In genomic region chr1:8378981-8379470, GRCh38 we compare ENCODE assay signal across 12 cellular contexts.
DNase-seq lines count a peak whose midpoint lies in the region; ATAC-seq and TF ChIP-seq lines count a peak whose summit lies in the region.
"Had no signal": no experiment of that assay in that cellular context is flagged by ENCODE, and none has a peak within 500 bp of the region (broad histone marks: within the 10 kb centered on the region; RNA-seq: fewer than 3 reads in every experiment).

No MANE protein-coding gene starts in this region.

- H3K9me3 Mint-ChIP-seq in memory B cell = no peaks in the 10 kb centered on the region
- H3K9me3 Mint-ChIP-seq in stimulated activated effector memory CD8-positive, alpha-beta T cell treated with anti-CD3 and anti-CD28 coated beads, Interleukin-12 subunit alpha, Interleukin-12 subunit beta, amount 100 ng/mL, for 72 hours = no peaks in the 10 kb centered on the region

- no peaks in the 10 kb centered on the region; the same call in 1 of the 2 replicates for H3K36me3 ChIP-seq in HAP-1 (replicated peaks)

- peak overlapping the region; percentile 77 for H3K27ac Mint-ChIP-seq in memory B cell
- H3K27ac Mint-ChIP-seq in stimulated activated effector memory CD8-positive, alpha-beta T cell treated with anti-CD3 and anti-CD28 coated beads, Interleukin-12 subunit alpha, Interleukin-12 subunit beta, amount 100 ng/mL, for 72 hours = peak overlapping the region; percentile 77

- peaks cover 40% of the 10 kb centered on the region for H3K4me1 Mint-ChIP-seq in memory B cell
- H3K4me1 Mint-ChIP-seq in stimulated activated effector memory CD8-positive, alpha-beta T cell treated with anti-CD3 and anti-CD28 coated beads, Interleukin-12 subunit alpha, Interleukin-12 subunit beta, amount 100 ng/mL, for 72 hours = peaks cover 65% of the 10 kb centered on the region

- no peak overlapping the region for H3K4me3 Mint-ChIP-seq in memory B cell
- H3K4me3 Mint-ChIP-seq in stimulated activated effector memory CD8-positive, alpha-beta T cell treated with anti-CD3 and anti-CD28 coated beads, Interleukin-12 subunit alpha, Interleukin-12 subunit beta, amount 100 ng/mL, for 72 hours = no peak overlapping the region

- no peak for ATAC-seq in memory B cell (ENCODE audit: low read depth)
- ATAC-seq in stimulated activated effector memory CD8-positive, alpha-beta T cell treated with anti-CD3 and anti-CD28 coated beads, Interleukin-12 subunit alpha, Interleukin-12 subunit beta, amount 100 ng/mL, for 72 hours = no peak
- ATAC-seq in HG02884 (IDR thresholded peaks at IDR 0.05; ENCODE audit: unreplicated experiment) = no peak

- peaks cover 22% of the 10 kb centered on the region for H3K36me3 Mint-ChIP-seq in memory B cell
- peaks cover 13% of the 10 kb centered on the region for H3K36me3 Mint-ChIP-seq in stimulated activated effector memory CD8-positive, alpha-beta T cell treated with anti-CD3 and anti-CD28 coated beads, Interleukin-12 subunit alpha, Interleukin-12 subunit beta, amount 100 ng/mL, for 72 hours

- DNase-seq in HL-60 (ENCODE audit: low read depth in 1 of 2, low spot score in 1 of 2) (peak in 1 of 2 experiments; percentile 29), astrocyte of the cerebellum (ENCODE audit: low read depth) (peak; percentile 26), memory B cell (ENCODE audit: low spot score in 2 of 2) (no peak), NCI-H82 (lab: John Stamatoyannopoulos, UW) (no peak), HAP-1 (ENCODE audit: low spot score in 2 of 2) (no peak), NCI-H187 (lab: John Stamatoyannopoulos, UW) (no peak)
- DNase-seq in stimulated activated effector memory CD8-positive, alpha-beta T cell treated with anti-CD3 and anti-CD28 coated beads, Interleukin-12 subunit alpha, Interleukin-12 subunit beta, amount 100 ng/mL, for 72 hours (ENCODE audit: low spot score in 2 of 2) = no peak
- DNase-seq: activated CD4-positive, alpha-beta T cell treated with anti-CD3 and anti-CD28 coated beads, Interleukin-2, amount 50 U/mL, for 1 hour; DMS79 treated with DMSO at 0.1 percent for 48 hours; NCI-H1092; PC-9 had no signal

- in situ Hi-C loops in astrocyte of the cerebellum (cut with HindIII; ENCODE audit: low sequenced_read_pairs) (no loop called here), HAP-1 (cut with MboI; ENCODE audit: low sequenced_read_pairs) (no loop called here)

- H3K27me3 ChIP-seq in HL-60 (ENCODE audit: insufficient read depth, poor library complexity, severe bottlenecking) (no peaks in the 10 kb centered on the region), HAP-1 (ENCODE audit: low read depth) (no peaks in the 10 kb centered on the region)

- peaks cover 11% of the 10 kb centered on the region for H3K4me1 ChIP-seq in HAP-1

- no peaks in the 10 kb centered on the region for H3K27me3 Mint-ChIP-seq in memory B cell

- H3K9me3 ChIP-seq in HAP-1 = no peaks in the 10 kb centered on the region

- H3K4me3 ChIP-seq in HL-60 (replicated peaks; ENCODE audit: insufficient read depth, low read length) (no peak overlapping the region), astrocyte of the cerebellum (ENCODE audit: low read depth, low read length) (no peak overlapping the region), HAP-1 (no peak overlapping the region)
- H3K4me3 ChIP-seq: PC-9 had no signal

- TF ChIP-seq CTCF in HL-60 (IDR thresholded peaks at IDR 0.05; ENCODE audit: insufficient read depth, low read length) = no peak
- TF ChIP-seq CTCF in astrocyte of the cerebellum (IDR thresholded peaks at IDR 0.05; ENCODE audit: low read depth, low read length, missing control alignments) = no peak

- peak overlapping the region; percentile 71 for H3K27ac ChIP-seq in HL-60 (replicated peaks)
- H3K27ac ChIP-seq: PC-9 had no signal
